In genomic region chr9:114369567-114370240, GRCh38 we compare ENCODE assay signal across 11 cellular contexts. TPM values are rescaled to one million over a fixed set of nuclear protein-coding genes. Genes with fewer than 3 reads are reported as not detected.
DNase-seq lines count a peak whose midpoint lies in the region; TF ChIP-seq lines count a peak whose summit lies in the region.
"Had no signal": no experiment of that assay in that cellular context is flagged by ENCODE, and none has a peak within 500 bp of the region (broad histone marks: within the 10 kb centered on the region; RNA-seq: fewer than 3 reads in every experiment).

No MANE protein-coding gene starts in this region.

- H3K27me3 ChIP-seq in uterus (no peaks in the 10 kb centered on the region), SJCRH30 (no peaks in the 10 kb centered on the region)

- no peaks in the 10 kb centered on the region for H3K27me3 Mint-ChIP-seq in activated naive CD4-positive, alpha-beta T cell treated with anti-CD3 and anti-CD28 coated beads, Interleukin-2, amount 10 ng/mL, durations not matched to agents 7 days and 5 days
- no peaks in the 10 kb centered on the region for H3K27me3 Mint-ChIP-seq in activated CD4-positive, alpha-beta memory T cell treated with anti-CD3 and anti-CD28 coated beads, Interleukin-2, amount 10 ng/mL, durations not matched to agents 7 days and 5 days
- peaks cover 57 to 84% (median 67%) of the 10 kb centered on the region in 3 donors for H3K27me3 Mint-ChIP-seq in immature natural killer cell (ENCODE audit: low read depth in 3 of 3)

- POLR2A ChIA-PET in activated CD4-positive, alpha-beta memory T cell treated with anti-CD3 and anti-CD28 coated beads, Interleukin-2, amount 10 ng/mL, durations not matched to agents 7 days and 5 days (lab: Charles Lee) = interaction anchor here (1.0 to 17.7 kb wide), 3 partner anchors 8 to 28 kb away, joined by 3 to 633 read pairs (median 4); partner anchors contain the start of gene AKNA

- peaks cover 95% of the 10 kb centered on the region for H3K4me1 Mint-ChIP-seq in activated naive CD4-positive, alpha-beta T cell treated with anti-CD3 and anti-CD28 coated beads, Interleukin-2, amount 10 ng/mL, durations not matched to agents 7 days and 5 days
- peaks cover 95% of the 10 kb centered on the region for H3K4me1 Mint-ChIP-seq in activated CD4-positive, alpha-beta memory T cell treated with anti-CD3 and anti-CD28 coated beads, Interleukin-2, amount 10 ng/mL, durations not matched to agents 7 days and 5 days
- H3K4me1 Mint-ChIP-seq in immature natural killer cell = peaks cover 94 to 96% of the 10 kb centered on the region in 2 donors

- H3K4me3 Mint-ChIP-seq in activated naive CD4-positive, alpha-beta T cell treated with anti-CD3 and anti-CD28 coated beads, Interleukin-2, amount 10 ng/mL, durations not matched to agents 7 days and 5 days = no peak overlapping the region
- no peak overlapping the region for H3K4me3 Mint-ChIP-seq in activated CD4-positive, alpha-beta memory T cell treated with anti-CD3 and anti-CD28 coated beads, Interleukin-2, amount 10 ng/mL, durations not matched to agents 7 days and 5 days
- H3K4me3 Mint-ChIP-seq in immature natural killer cell = peak overlapping the region; percentile 26 to 62 (median 48)

- DNase-seq in activated naive CD4-positive, alpha-beta T cell treated with anti-CD3 and anti-CD28 coated beads, Interleukin-2, amount 10 ng/mL, durations not matched to agents 7 days and 5 days = no peak
- no peak for DNase-seq in activated naive CD4-positive, alpha-beta T cell treated with Interleukin-2 at 50 U/mL for 16 hours
- DNase-seq in activated CD4-positive, alpha-beta memory T cell treated with anti-CD3 and anti-CD28 coated beads, Interleukin-2, amount 10 ng/mL, durations not matched to agents 7 days and 5 days = no peak
- peak; percentile 92 to 94 (median 94) for DNase-seq in immature natural killer cell
- DNase-seq in uterus = no peak
- no peak for DNase-seq in SJCRH30
- DNase-seq in middle frontal gyrus (ENCODE audit: extremely low spot score, low spot score) = no peak
- no peak for DNase-seq in stimulated activated CD4-positive, alpha-beta T cell treated with anti-CD3 and anti-CD28 coated beads, Interleukin-12 subunit alpha, Interleukin-12 subunit beta, amount 100 ng/mL, for 4 hours
- DNase-seq: NCI-H526 had no signal

- peaks cover 83% of the 10 kb centered on the region for H3K36me3 Mint-ChIP-seq in activated naive CD4-positive, alpha-beta T cell treated with anti-CD3 and anti-CD28 coated beads, Interleukin-2, amount 10 ng/mL, durations not matched to agents 7 days and 5 days
- peaks cover 92% of the 10 kb centered on the region for H3K36me3 Mint-ChIP-seq in activated CD4-positive, alpha-beta memory T cell treated with anti-CD3 and anti-CD28 coated beads, Interleukin-2, amount 10 ng/mL, durations not matched to agents 7 days and 5 days (ENCODE audit: low read depth)
- H3K36me3 Mint-ChIP-seq in immature natural killer cell = peaks cover 22 to 47% (median 30%) of the 10 kb centered on the region in 3 donors

- H3K9me3 Mint-ChIP-seq in activated naive CD4-positive, alpha-beta T cell treated with anti-CD3 and anti-CD28 coated beads, Interleukin-2, amount 10 ng/mL, durations not matched to agents 7 days and 5 days = no peaks in the 10 kb centered on the region
- H3K9me3 Mint-ChIP-seq in activated CD4-positive, alpha-beta memory T cell treated with anti-CD3 and anti-CD28 coated beads, Interleukin-2, amount 10 ng/mL, durations not matched to agents 7 days and 5 days = no peaks in the 10 kb centered on the region
- H3K9me3 Mint-ChIP-seq in immature natural killer cell = peaks cover 0 to 4% (median 0%) of the 10 kb centered on the region in 6 donors

- no peak overlapping the region for H3K4me3 ChIP-seq in uterus
- no peak overlapping the region for H3K4me3 ChIP-seq in SJCRH30

- H3K27ac Mint-ChIP-seq in activated naive CD4-positive, alpha-beta T cell treated with anti-CD3 and anti-CD28 coated beads, Interleukin-2, amount 10 ng/mL, durations not matched to agents 7 days and 5 days = peak overlapping the region; percentile 35
- peak overlapping the region; percentile 72 for H3K27ac Mint-ChIP-seq in activated CD4-positive, alpha-beta memory T cell treated with anti-CD3 and anti-CD28 coated beads, Interleukin-2, amount 10 ng/mL, durations not matched to agents 7 days and 5 days
- H3K27ac Mint-ChIP-seq in immature natural killer cell = peak overlapping the region; percentile 90 to 97 (median 94)

- CTCF ChIA-PET in activated naive CD4-positive, alpha-beta T cell treated with anti-CD3 and anti-CD28 coated beads, Interleukin-2, amount 10 ng/mL, durations not matched to agents 7 days and 5 days (lab: Charles Lee) = interaction anchor here (5.6 kb wide), 1 partner anchor 17 kb away, joined by 65 read pairs; the partner anchor contains the start of gene AKNA
- CTCF ChIA-PET in activated CD4-positive, alpha-beta memory T cell treated with anti-CD3 and anti-CD28 coated beads, Interleukin-2, amount 10 ng/mL, durations not matched to agents 7 days and 5 days (lab: Charles Lee) = interaction anchor here (0.6 to 8.0 kb wide), 3 partner anchors 10 to 76 kb away, joined by 3 to 87 read pairs (median 3); partner anchors contain the start of gene AKNA

- intact Hi-C loops in uterus (cut with DNase I; ENCODE audit: low total_unique reads) = no loop called here

- peaks cover 5 to 23% of the 10 kb centered on the region in 2 donors for H3K4me1 ChIP-seq in uterus
- peaks cover 5% of the 10 kb centered on the region for H3K4me1 ChIP-seq in SJCRH30

- no peak for TF ChIP-seq POLR2A in uterus (IDR thresholded peaks at IDR 0.05)

- peak overlapping the region; percentile 79 to 80 for H3K27ac ChIP-seq in uterus
- H3K27ac ChIP-seq in SJCRH30 = no peak overlapping the region

- H3K36me3 ChIP-seq in uterus (no peaks in the 10 kb centered on the region), SJCRH30 (no peaks in the 10 kb centered on the region)

- TF ChIP-seq CTCF in uterus (IDR thresholded peaks at IDR 0.05) = no peak

- H3K9me3 ChIP-seq in uterus (no peaks in the 10 kb centered on the region), SJCRH30 (replicated peaks) (no peaks in the 10 kb centered on the region)

RNA-seq across cellular contexts. Expression of gene AKNA, which starts 18.1 kb away (rescaled TPM):
- 100 to 1,000 TPM; 350 to 355 TPM for total RNA-seq in activated CD4-positive, alpha-beta memory T cell treated with anti-CD3 and anti-CD28 coated beads, Interleukin-2, amount 10 ng/mL, durations not matched to agents 7 days and 5 days
- polyA plus RNA-seq in immature natural killer cell = 10 to 100 TPM in 2 of 3 donors, 1 to 10 TPM in 1; 4.0 to 56.3 (median 13.8) TPM
- total RNA-seq in uterus = 100 to 1,000 TPM in 1 of 4 donors, 10 to 100 TPM in 3; 24.1 to 123 (median 34.3) TPM
- total RNA-seq in SJCRH30 (2014; rRNA removed; shearing (Covaris generic)) = 2.0 and 3.1 TPM in 2 replicates

RNA-seq across cellular contexts. Expression of gene ORM2, which starts 40.0 kb away (rescaled TPM):
- total RNA-seq in activated CD4-positive, alpha-beta memory T cell treated with anti-CD3 and anti-CD28 coated beads, Interleukin-2, amount 10 ng/mL, durations not matched to agents 7 days and 5 days = not detected
- polyA plus RNA-seq in immature natural killer cell = not detected
- total RNA-seq in uterus = 1 to 10 TPM in 1 of 4 donors, not detected in 3; 1.2 TPM
- total RNA-seq in SJCRH30 (2014; rRNA removed; shearing (Covaris generic)) = not detected in 2 replicates
- total RNA-seq: cerebellum, frontal cortex had no signal

RNA-seq across cellular contexts. Expression of gene ORM1, which starts 46.8 kb away (rescaled TPM):
- not detected for total RNA-seq in activated CD4-positive, alpha-beta memory T cell treated with anti-CD3 and anti-CD28 coated beads, Interleukin-2, amount 10 ng/mL, durations not matched to agents 7 days and 5 days
- not detected for polyA plus RNA-seq in immature natural killer cell
- total RNA-seq in uterus = 1 to 10 TPM in 2 of 4 donors, not detected in 2; 1.9 to 2.4 TPM
- total RNA-seq in SJCRH30 (2014; rRNA removed; shearing (Covaris generic)) = not detected in 2 replicates
- total RNA-seq: cerebellum had no signal

Comparison
In these comparisons a context has a peak if more than half of its experiments do, and no peak if none do; other contexts are left out.
1. DNase-seq: peak in immature natural killer cell (3 of 3); none in activated naive CD4-positive, alpha-beta T cell treated with anti-CD3 and anti-CD28 coated beads, Interleukin-2, amount 10 ng/mL, durations not matched to agents 7 days and 5 days (single experiment), activated naive CD4-positive, alpha-beta T cell treated with Interleukin-2 at 50 U/mL for 16 hours (single experiment), activated CD4-positive, alpha-beta memory T cell treated with anti-CD3 and anti-CD28 coated beads, Interleukin-2, amount 10 ng/mL, durations not matched to agents 7 days and 5 days (single experiment), uterus (0 of 2), SJCRH30 (0 of 2), middle frontal gyrus (single experiment) and stimulated activated CD4-positive, alpha-beta T cell treated with anti-CD3 and anti-CD28 coated beads, Interleukin-12 subunit alpha, Interleukin-12 subunit beta, amount 100 ng/mL, for 4 hours (single experiment).
2. H3K27ac Mint-ChIP-seq: peak in every context shown above with its lines; median percentile 94 in immature natural killer cell; 72 in activated CD4-positive, alpha-beta memory T cell treated with anti-CD3 and anti-CD28 coated beads, Interleukin-2, amount 10 ng/mL, durations not matched to agents 7 days and 5 days; 35 in activated naive CD4-positive, alpha-beta T cell treated with anti-CD3 and anti-CD28 coated beads, Interleukin-2, amount 10 ng/mL, durations not matched to agents 7 days and 5 days.
3. H3K4me3 Mint-ChIP-seq: peak in immature natural killer cell (5 of 5); none in activated naive CD4-positive, alpha-beta T cell treated with anti-CD3 and anti-CD28 coated beads, Interleukin-2, amount 10 ng/mL, durations not matched to agents 7 days and 5 days (single experiment) and activated CD4-positive, alpha-beta memory T cell treated with anti-CD3 and anti-CD28 coated beads, Interleukin-2, amount 10 ng/mL, durations not matched to agents 7 days and 5 days (single experiment).